ENCODE assay signal across 21 cellular contexts in genomic region chr20:55394592-55394991, GRCh38.
DNase-seq lines count a peak whose midpoint lies in the region; ATAC-seq, FAIRE-seq and TF ChIP-seq lines count a peak whose summit lies in the region.
"Had no signal": no experiment of that assay in that cellular context is flagged by ENCODE, and none has a peak within 500 bp of the region (broad histone marks: within the 10 kb centered on the region; RNA-seq: fewer than 3 reads in every experiment).

No MANE protein-coding gene starts in this region.

- no peak for ATAC-seq in HG03520 (IDR thresholded peaks at IDR 0.05; ENCODE audit: unreplicated experiment)
- ATAC-seq: GM23338, PC-3 had no signal

- no peak for TF ChIP-seq CTCF in epithelial cell of esophagus (IDR thresholded peaks at IDR 0.05; ENCODE audit: insufficient read depth, low read depth, low read length, missing control alignments)

- H3K4me3 ChIP-seq in epithelial cell of esophagus (ENCODE audit: low read length), result no peak overlapping the region
- H3K4me3 ChIP-seq: GM23338 had no signal

- peak; percentile 66 for FAIRE-seq in HTR-8/SVneo (lab: Jason Lieb, UNC)
- FAIRE-seq in RCC 7860 (lab: Jason Lieb, UNC), result peak; percentile 63
- FAIRE-seq: G401.6 had no signal

- DNase-seq in HTR-8/SVneo (ENCODE audit: insufficient read length, low spot score), result no peak
- peak; percentile 55 for DNase-seq in RCC 7860 (ENCODE audit: low spot score)
- peak; percentile 17 for DNase-seq in epithelial cell of esophagus (ENCODE audit: low read depth)
- peak; percentile 57 for DNase-seq in kidney tubule cell (ENCODE audit: low spot score)
- no peak for DNase-seq in NCI-H1694 treated with DMSO at 0.1 percent for 48 hours (lab: John Stamatoyannopoulos, UW)
- DNase-seq in NCI-H1436 treated with DMSO at 0.1 percent for 48 hours (lab: John Stamatoyannopoulos, UW), result no peak
- DNase-seq in DMS114 treated with DMSO at 0.1 percent for 48 hours (lab: John Stamatoyannopoulos, UW; ENCODE audit: unreplicated experiment), result no peak
- DNase-seq: H9; NCI-H1048; NCI-H1417; NCI-H1930; NCI-H446 treated with DMSO at 0.1 percent for 48 hours; NCI-H526; NCI-H82; NK-92 treated with Interleukin-12 subunit alpha and Interleukin-12 subunit beta, amount 100 ng/mL, for 24 hours; PC-3; RPMI8226; SHP77 treated with DMSO at 0.1 percent for 48 hours had no signal

Comparison
In these comparisons a context has a peak if more than half of its experiments do, and no peak if none do; other contexts are left out.
1. DNase-seq: peak in RCC 7860 (single experiment), epithelial cell of esophagus (single experiment) and kidney tubule cell (single experiment); none in HTR-8/SVneo (single experiment), NCI-H1694 treated with DMSO at 0.1 percent for 48 hours (single experiment), NCI-H1436 treated with DMSO at 0.1 percent for 48 hours (single experiment) and DMS114 treated with DMSO at 0.1 percent for 48 hours (single experiment).